In genomic region chr6:128492386-128492785, GRCh38 we compare ENCODE assay signal across 1 cellular context.
TF ChIP-seq lines count a peak whose summit lies in the region.

No MANE protein-coding gene starts in this region.

TF ChIP-seq in HCT116, 20 proteins besides CTCF, POLR2A, EP300 and RAD21 (continued from another document):
- no peak for TF ChIP-seq CEBPB (IDR thresholded peaks at IDR 0.05; ENCODE audit: low read depth)
- TF ChIP-seq YY1 (IDR thresholded peaks at IDR 0.05; ENCODE audit: extremely low read depth, insufficient replicate concordance, low read depth, low read length), result no peak
- no peak for TF ChIP-seq ELF1 (IDR thresholded peaks at IDR 0.05; ENCODE audit: borderline replicate concordance, low read depth)
